Comparison of ENCODE assay signal across 28 cellular contexts in genomic region chr7:6123843-6124242, GRCh38.
"Had no signal": no experiment of that assay in that cellular context is flagged by ENCODE, and none has a peak within 500 bp of the region (broad histone marks: within the 10 kb centered on the region; RNA-seq: fewer than 3 reads in every experiment).

No MANE protein-coding gene starts in this region.

- H3K4me1 ChIP-seq: stomach, suprapubic skin, testis, thyroid gland, tibial artery, tibial nerve, transverse colon, upper lobe of left lung, upper lobe of right lung, uterus, vagina had no signal

- DNase-seq: stimulated activated CD4-positive, alpha-beta T cell treated with anti-CD3 and anti-CD28 coated beads, Interleukin-2, amount 100 ng/mL, for 48 hours; stimulated activated CD4-positive, alpha-beta T cell treated with anti-CD3 and anti-CD28 coated beads, Interleukin-4, amount 100 ng/mL, for 1 hour; stimulated activated CD4-positive, alpha-beta T cell treated with anti-CD3 and anti-CD28 coated beads, Interleukin-4, amount 100 ng/mL, for 24 hours; stimulated activated CD4-positive, alpha-beta T cell treated with anti-CD3 and anti-CD28 coated beads, Interleukin-4, amount 100 ng/mL, for 4 hours; stimulated activated CD8-positive, alpha-beta memory T cell treated with anti-CD3 and anti-CD28 coated beads, Interleukin-4, amount 100 ng/mL, for 48 hours; stimulated activated naive B cell treated with anti-CD40 and anti-IgM and Interleukin-4, amounts not matched to agents 10 μg/mL and 1 μg/mL and 100 μg/mL, for 72 hours; stimulated activated naive CD4-positive, alpha-beta T cell; stimulated activated naive CD4-positive, alpha-beta T cell treated with Interleukin-2 at 50 U/mL for 16 hours; stimulated activated naive CD8-positive, alpha-beta T cell treated with anti-CD3 and anti-CD28 coated beads, Interleukin-15, amount 100 ng/mL, for 72 hours; stimulated activated naive CD8-positive, alpha-beta T cell treated with anti-CD3 and anti-CD28 coated beads, Interleukin-15, Interleukin-2, amounts not matched to agents 100 U/mL and 50 U/mL, for 24 hours; substantia nigra; testis; thyroid gland; tibial artery; transverse colon; trophoblast cell; upper lobe of right lung; uterus had no signal

- H3K27me3 Mint-ChIP-seq: stimulated activated memory B cell treated with anti-CD40 and anti-IgM and Interleukin-4, amounts not matched to agents 10 μg/mL and 1 μg/mL and 100 μg/mL, for 72 hours; stimulated activated naive B cell treated with anti-CD40 and anti-IgM and Interleukin-4, amounts not matched to agents 10 μg/mL and 1 μg/mL and 100 μg/mL, for 72 hours; stimulated activated naive CD8-positive, alpha-beta T cell treated with anti-CD3 and anti-CD28 coated beads, Interleukin-15, amount 100 ng/mL, for 72 hours; stimulated activated naive CD8-positive, alpha-beta T cell treated with anti-CD3 and anti-CD28 coated beads, Interleukin-15, Interleukin-2, amounts not matched to agents 100 ng/mL and 50 ng/mL, for 24 hours; type B pancreatic cell had no signal

- H3K27ac Mint-ChIP-seq: stimulated activated effector memory CD8-positive, alpha-beta T cell treated with anti-CD3 and anti-CD28 coated beads, Interleukin-12 subunit alpha, Interleukin-12 subunit beta, amount 100 ng/mL, for 72 hours; stimulated activated memory B cell treated with anti-CD40 and anti-IgM and Interleukin-4, amounts not matched to agents 10 μg/mL and 1 μg/mL and 100 μg/mL, for 72 hours; stimulated activated naive B cell treated with anti-CD40 and anti-IgM and Interleukin-4, amounts not matched to agents 10 μg/mL and 1 μg/mL and 100 μg/mL, for 72 hours; stimulated activated naive CD8-positive, alpha-beta T cell treated with anti-CD3 and anti-CD28 coated beads, Interleukin-15, Interleukin-2, amounts not matched to agents 100 ng/mL and 50 ng/mL, for 24 hours; type B pancreatic cell had no signal

- H3K27me3 ChIP-seq: stomach, suprapubic skin, testis, thyroid gland, tibial artery, tibial nerve, transverse colon, upper lobe of left lung, upper lobe of right lung, uterus, vagina had no signal

- H3K9me3 ChIP-seq: suprapubic skin, testis, thoracic aorta, thyroid gland, upper lobe of right lung, vagina had no signal

- H3K36me3 ChIP-seq: uterus had no signal

- H3K4me3 ChIP-seq: stomach, suprapubic skin, testis, thoracic aorta, thyroid gland, tibial artery, tibial nerve, transverse colon, upper lobe of left lung, upper lobe of right lung, uterus, vagina had no signal

- H3K4me1 Mint-ChIP-seq: stimulated activated effector memory CD8-positive, alpha-beta T cell treated with anti-CD3 and anti-CD28 coated beads, Interleukin-12 subunit alpha, Interleukin-12 subunit beta, amount 100 ng/mL, for 72 hours; stimulated activated naive CD8-positive, alpha-beta T cell treated with anti-CD3 and anti-CD28 coated beads, Interleukin-15, amount 100 ng/mL, for 72 hours had no signal

- H3K27ac ChIP-seq: stomach, suprapubic skin, testis, thoracic aorta, thyroid gland, tibial artery, tibial nerve, transverse colon, upper lobe of left lung, upper lobe of right lung, uterus, vagina had no signal

- H3K4me3 Mint-ChIP-seq: stimulated activated effector memory CD8-positive, alpha-beta T cell treated with anti-CD3 and anti-CD28 coated beads, Interleukin-12 subunit alpha, Interleukin-12 subunit beta, amount 100 ng/mL, for 72 hours; stimulated activated memory B cell treated with anti-CD40 and anti-IgM and Interleukin-4, amounts not matched to agents 10 μg/mL and 1 μg/mL and 100 μg/mL, for 72 hours; stimulated activated naive B cell treated with anti-CD40 and anti-IgM and Interleukin-4, amounts not matched to agents 10 μg/mL and 1 μg/mL and 100 μg/mL, for 72 hours; stimulated activated naive CD8-positive, alpha-beta T cell treated with anti-CD3 and anti-CD28 coated beads, Interleukin-15, amount 100 ng/mL, for 72 hours; stimulated activated naive CD8-positive, alpha-beta T cell treated with anti-CD3 and anti-CD28 coated beads, Interleukin-15, Interleukin-2, amounts not matched to agents 100 ng/mL and 50 ng/mL, for 24 hours; type B pancreatic cell had no signal
